Comparison of ENCODE assay signal across 26 cellular contexts in the genomic region with DNA sequence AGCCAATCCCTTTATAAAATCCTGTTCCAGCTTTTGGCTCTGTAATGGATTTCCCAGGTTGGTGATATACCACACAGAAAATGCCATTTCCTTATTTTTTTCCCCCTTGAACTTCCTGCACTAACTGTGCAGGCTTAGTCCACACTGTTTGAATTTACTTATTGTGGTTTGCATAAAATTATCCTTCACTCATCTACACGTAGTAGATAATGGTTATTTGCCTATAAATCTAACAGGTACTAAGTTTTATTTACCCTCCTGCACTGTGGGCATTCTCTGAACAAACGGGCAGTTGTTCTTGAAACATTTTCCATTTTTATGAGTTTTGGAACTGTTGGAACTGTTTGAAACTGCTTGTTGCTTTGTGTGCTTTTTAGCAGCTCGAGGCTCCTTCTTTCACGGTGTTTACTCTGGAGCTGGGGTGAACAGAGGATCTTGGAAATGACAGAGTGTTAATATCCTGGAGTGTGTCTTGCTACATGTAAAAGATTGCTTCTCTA. TPM values are rescaled to one million over a fixed set of nuclear protein-coding genes. Genes with fewer than 3 reads are reported as not detected.
A peak's percentile ranks its signal among the peaks of the same experiment; 100 is the strongest.
DNase-seq lines count a peak whose midpoint lies in the region; ATAC-seq and TF ChIP-seq lines count a peak whose summit lies in the region.
"Had no signal": no experiment of that assay in that cellular context is flagged by ENCODE, and none has a peak within 500 bp of the region (broad histone marks: within the 10 kb centered on the region; RNA-seq: fewer than 3 reads in every experiment).

No MANE protein-coding gene starts in this region.

- H3K4me1 ChIP-seq in DOHH2 (ENCODE audit: control insufficient read depth, low read length) = peaks cover 15% of the 10 kb centered on the region
- peaks cover 22% of the 10 kb centered on the region for H3K4me1 ChIP-seq in HEK293 (ENCODE audit: control insufficient read depth, insufficient read depth, low read length)
- H3K4me1 ChIP-seq in Panc1 (ENCODE audit: control insufficient read depth, insufficient read depth, low read length) = peaks cover 12% of the 10 kb centered on the region
- H3K4me1 ChIP-seq: heart right ventricle, left ventricle myocardium inferior, spleen had no signal

- CTCF ChIA-PET in HEK293 (lab: Yijun Ruan, JAX) = no interaction called here
- CTCF ChIA-PET in Panc1 (lab: Charles Lee) = no interaction called here

- no peak for DNase-seq in Panc1 (ENCODE audit: low read depth, low spot score)
- DNase-seq in nephron progenitor cell = no peak
- DNase-seq in NCI-H748 treated with DMSO at 0.1 percent for 48 hours (lab: John Stamatoyannopoulos, UW) = no peak
- DNase-seq: activated CD4-positive, alpha-beta T cell treated with anti-CD3 and anti-CD28 coated beads, Interleukin-2, amount 10 ng/mL, durations not matched to agents 7 days and 5 days; activated CD8-positive, alpha-beta memory T cell treated with anti-CD3 and anti-CD28 coated beads, Interleukin-2, amount 10 ng/mL, durations not matched to agents 7 days and 5 days; anterior cingulate cortex; CD8-positive, alpha-beta T cell; dermis blood vessel endothelial cell; heart right ventricle; left ventricle myocardium inferior; NCI-H1105 treated with DMSO at 0.1 percent for 48 hours; NCI-H2029 treated with DMSO at 0.1 percent for 48 hours; spleen; stimulated activated CD4-positive, alpha-beta T cell treated with anti-CD3 and anti-CD28 coated beads, Interleukin-4, amount 100 ng/mL, for 1 hour; stimulated activated naive CD8-positive, alpha-beta T cell treated with anti-CD3 and anti-CD28 coated beads, Interleukin-15, Interleukin-2, amounts not matched to agents 100 U/mL and 50 U/mL, for 24 hours; T-helper 17 cell; WERI-Rb-1 had no signal

- H3K36me3 ChIP-seq in DOHH2 (ENCODE audit: control insufficient read depth, low read length) (no peaks in the 10 kb centered on the region), HEK293 (ENCODE audit: control insufficient read depth in 2 of 2, insufficient read depth in 1 of 2, low read length in 2 of 2) (no peaks in the 10 kb centered on the region), Panc1 (ENCODE audit: control insufficient read depth, insufficient read depth, low read length) (no peaks in the 10 kb centered on the region)
- H3K36me3 ChIP-seq: heart right ventricle, left ventricle myocardium inferior, spleen, WERI-Rb-1 had no signal

- no peaks in the 10 kb centered on the region for H4K20me1 ChIP-seq in DOHH2 (ENCODE audit: control insufficient read depth, insufficient read depth, low read depth, low read length)

- H3K4me3 ChIP-seq in DOHH2 (ENCODE audit: low read length) (peak overlapping the region; percentile 8; the same call in 1 of the 2 replicates), HEK293 (ENCODE audit: low read depth, low read length) (no peak overlapping the region), Panc1 (ENCODE audit: low read depth in 2 of 2, low read length in 2 of 2) (no peak overlapping the region; a peak in 1 of 4 replicates)
- H3K4me3 ChIP-seq: heart right ventricle, left ventricle myocardium inferior, spleen had no signal

- TF ChIP-seq CTCF in DOHH2 (IDR thresholded peaks at IDR 0.05; ENCODE audit: low read depth, low read length, poor library complexity, severe bottlenecking) = no peak
- TF ChIP-seq CTCF in HEK293 (tag by site-specific recombination; IDR thresholded peaks at IDR 0.05) = no peak
- no peak for TF ChIP-seq CTCF in Panc1 (IDR thresholded peaks at IDR 0.05)
- no peak for TF ChIP-seq CTCF in nephron progenitor cell (IDR thresholded peaks at IDR 0.05)

- POLR2A ChIA-PET in HEK293 (lab: Yijun Ruan, JAX) (no interaction called here), Panc1 (lab: Charles Lee) (no interaction called here)

- H3K36me3 Mint-ChIP-seq in nephron progenitor cell (ENCODE audit: low read depth) = peaks cover 11% of the 10 kb centered on the region
- H3K36me3 Mint-ChIP-seq: activated CD8-positive, alpha-beta memory T cell treated with anti-CD3 and anti-CD28 coated beads, Interleukin-2, amount 10 ng/mL, durations not matched to agents 7 days and 5 days; activated naive CD4-positive, alpha-beta T cell treated with anti-CD3 and anti-CD28 coated beads, Interleukin-2, amount 50 U/mL, for 24 hours; CD8-positive, alpha-beta T cell had no signal

- H3K27ac ChIP-seq in DOHH2 (ENCODE audit: low read depth, low read length) = no peak overlapping the region
- peak overlapping the region; percentile 68 for H3K27ac ChIP-seq in HEK293 (ENCODE audit: extremely low read depth, low read depth, low read length)
- H3K27ac ChIP-seq in Panc1 (ENCODE audit: low read length) = no peak overlapping the region
- H3K27ac ChIP-seq: heart right ventricle, left ventricle myocardium inferior, spleen, WERI-Rb-1 had no signal

- H3K9me3 Mint-ChIP-seq in nephron progenitor cell = peaks cover 26% of the 10 kb centered on the region
- H3K9me3 Mint-ChIP-seq: activated CD4-positive, alpha-beta T cell treated with anti-CD3 and anti-CD28 coated beads, Interleukin-2, amount 10 ng/mL, durations not matched to agents 7 days and 5 days; activated T-helper 1 cell treated with anti-CD3 and anti-CD28 coated beads, Interleukin-12 subunit alpha, Interleukin-12 subunit beta, Interleukin-2, Interleukin-4 antibody, amounts not matched to agents 30 ng/mL and 10 ng/mL and 1 ng/mL, durations not matched to agents 14 hours and 24 hours and 36 hours; CD8-positive, alpha-beta T cell had no signal

- in situ Hi-C loops in Panc1 (cut with HindIII; ENCODE audit: low pct_unique_long_range_greater_than_20kb, low sequenced_read_pairs) = no loop called here

- peak overlapping the region; percentile 45 for H3K4me2 ChIP-seq in DOHH2 (ENCODE audit: low read length)

- no peaks in the 10 kb centered on the region for H3F3A ChIP-seq in DOHH2 (ENCODE audit: control insufficient read depth, insufficient read depth)

- H3K9me3 ChIP-seq in DOHH2 (ENCODE audit: control insufficient read depth, insufficient read depth, low read length) (no peaks in the 10 kb centered on the region), HEK293 (ENCODE audit: control insufficient read depth, insufficient read depth, low read depth, low read length) (no peaks in the 10 kb centered on the region), Panc1 (ENCODE audit: control insufficient read depth, insufficient read depth, low read depth, low read length) (no peaks in the 10 kb centered on the region)
- H3K9me3 ChIP-seq: left ventricle myocardium inferior had no signal

- H3K9me2 ChIP-seq in DOHH2 (replicated peaks; ENCODE audit: control insufficient read depth, low read length) = no peaks in the 10 kb centered on the region

- H3K27ac Mint-ChIP-seq in nephron progenitor cell = peak overlapping the region; percentile 70
- H3K27ac Mint-ChIP-seq: activated CD4-positive, alpha-beta T cell treated with anti-CD3 and anti-CD28 coated beads, Interleukin-2, amount 10 ng/mL, durations not matched to agents 7 days and 5 days; activated CD8-positive, alpha-beta memory T cell treated with anti-CD3 and anti-CD28 coated beads, Interleukin-2, amount 10 ng/mL, durations not matched to agents 7 days and 5 days; activated naive CD4-positive, alpha-beta T cell treated with anti-CD3 and anti-CD28 coated beads, Interleukin-2, amount 50 U/mL, for 24 hours; activated T-helper 1 cell treated with anti-CD3 and anti-CD28 coated beads, Interleukin-12 subunit alpha, Interleukin-12 subunit beta, Interleukin-2, Interleukin-4 antibody, amounts not matched to agents 30 ng/mL and 10 ng/mL and 1 ng/mL, durations not matched to agents 14 hours and 24 hours and 36 hours; CD8-positive, alpha-beta T cell; T-helper 17 cell had no signal

- H3K79me2 ChIP-seq in DOHH2 (ENCODE audit: control insufficient read depth, low read length) = no peaks in the 10 kb centered on the region

- peak; percentile 78; the same call in 1 of the 2 replicates for ATAC-seq in Panc1
- no peak for ATAC-seq in GM18858 (IDR thresholded peaks at IDR 0.05; ENCODE audit: unreplicated experiment)
- no peak for ATAC-seq in HG02840 (IDR thresholded peaks at IDR 0.05; ENCODE audit: low FRiP score, unreplicated experiment)
- ATAC-seq: activated CD8-positive, alpha-beta memory T cell treated with anti-CD3 and anti-CD28 coated beads, Interleukin-2, amount 10 ng/mL, durations not matched to agents 7 days and 5 days; CD8-positive, alpha-beta T cell; heart right ventricle; stimulated activated naive CD8-positive, alpha-beta T cell treated with anti-CD3 and anti-CD28 coated beads, Interleukin-15, Interleukin-2, amounts not matched to agents 100 U/mL and 50 U/mL, for 24 hours; T-helper 17 cell had no signal

- no peak overlapping the region for H3K4me3 Mint-ChIP-seq in nephron progenitor cell
- H3K4me3 Mint-ChIP-seq: activated CD4-positive, alpha-beta T cell treated with anti-CD3 and anti-CD28 coated beads, Interleukin-2, amount 10 ng/mL, durations not matched to agents 7 days and 5 days; activated CD8-positive, alpha-beta memory T cell treated with anti-CD3 and anti-CD28 coated beads, Interleukin-2, amount 10 ng/mL, durations not matched to agents 7 days and 5 days; activated naive CD4-positive, alpha-beta T cell treated with anti-CD3 and anti-CD28 coated beads, Interleukin-2, amount 50 U/mL, for 24 hours; activated T-helper 1 cell treated with anti-CD3 and anti-CD28 coated beads, Interleukin-12 subunit alpha, Interleukin-12 subunit beta, Interleukin-2, Interleukin-4 antibody, amounts not matched to agents 30 ng/mL and 10 ng/mL and 1 ng/mL, durations not matched to agents 14 hours and 24 hours and 36 hours; CD8-positive, alpha-beta T cell; T-helper 17 cell had no signal

- H3K27me3 ChIP-seq in DOHH2 (ENCODE audit: control insufficient read depth, low read length) (peaks cover 2% of the 10 kb centered on the region; the same call in 1 of the 2 replicates), Panc1 (ENCODE audit: control insufficient read depth, insufficient read depth, low read length) (no peaks in the 10 kb centered on the region)
- H3K27me3 ChIP-seq: heart right ventricle had no signal

- BruUV-seq in Panc1 (replicated peaks; lab: Mats Ljungman, UMichigan) = no TSS peak

- H3K4me1 Mint-ChIP-seq in nephron progenitor cell = peaks cover 26% of the 10 kb centered on the region
- H3K4me1 Mint-ChIP-seq: activated CD4-positive, alpha-beta T cell treated with anti-CD3 and anti-CD28 coated beads, Interleukin-2, amount 10 ng/mL, durations not matched to agents 7 days and 5 days; activated CD8-positive, alpha-beta memory T cell treated with anti-CD3 and anti-CD28 coated beads, Interleukin-2, amount 10 ng/mL, durations not matched to agents 7 days and 5 days; activated naive CD4-positive, alpha-beta T cell treated with anti-CD3 and anti-CD28 coated beads, Interleukin-2, amount 50 U/mL, for 24 hours; T-helper 17 cell had no signal

- peaks cover 6% of the 10 kb centered on the region for H3K27me3 Mint-ChIP-seq in nephron progenitor cell (ENCODE audit: low read depth, poor library complexity)

- intact Hi-C loops in Panc1 (cut with micrococcal nuclease; ENCODE audit: unreplicated experiment) = no loop called here

TF ChIP-seq in HEK293, 187 proteins besides CTCF, POLR2A, EP300 and RAD21 (continues in another document):
- TF ChIP-seq ZNF354C (tag by site-specific recombination; IDR thresholded peaks at IDR 0.05; ENCODE audit: borderline replicate concordance, low read depth) = no peak
- no peak for TF ChIP-seq ZNF837 (tag by site-specific recombination; IDR thresholded peaks at IDR 0.05)
- no peak for TF ChIP-seq ZNF555 (tag by site-specific recombination; conservative IDR thresholded peaks at IDR 0.05)

RNA-seq across cellular contexts. Expression of gene KIFAP3, which starts 23.0 kb away (rescaled TPM):
- 20.0 TPM for total RNA-seq in Panc1 (2021; ENCODE audit: unreplicated experiment)
- 12.2 TPM for polyA plus RNA-seq in Panc1 (2012; ENCODE audit: insufficient read length)

RNA-seq across cellular contexts. Expression of gene NTMT2, which starts 48.3 kb away (rescaled TPM):
- total RNA-seq in Panc1 (2021; ENCODE audit: unreplicated experiment) = not detected
- not detected for polyA plus RNA-seq in Panc1 (2012; ENCODE audit: insufficient read length)
- total RNA-seq: activated CD4-positive, alpha-beta T cell treated with anti-CD3 and anti-CD28 coated beads, Interleukin-2, amount 10 ng/mL, durations not matched to agents 7 days and 5 days; activated CD8-positive, alpha-beta memory T cell treated with anti-CD3 and anti-CD28 coated beads, Interleukin-2, amount 10 ng/mL, durations not matched to agents 7 days and 5 days; activated T-helper 1 cell treated with anti-CD3 and anti-CD28 coated beads, Interleukin-12 subunit alpha, Interleukin-12 subunit beta, Interleukin-2, Interleukin-4 antibody, amounts not matched to agents 30 ng/mL and 10 ng/mL and 1 ng/mL, durations not matched to agents 14 hours and 24 hours and 36 hours; CD8-positive, alpha-beta T cell; dermis blood vessel endothelial cell; LHCN-M2; mononuclear cell; spleen; T-helper 17 cell had no signal
- polyA plus RNA-seq: spleen, thymus had no signal
